ENCODE assay signal across 34 cellular contexts in genomic region chr9:134966697-134967546, GRCh38. TPM values are rescaled to one million over a fixed set of nuclear protein-coding genes. Genes with fewer than 3 reads are reported as not detected.
A peak's percentile ranks its signal among the peaks of the same experiment; 100 is the strongest.
DNase-seq lines count a peak whose midpoint lies in the region; ATAC-seq, FAIRE-seq and TF ChIP-seq lines count a peak whose summit lies in the region.
"Had no signal": no experiment of that assay in that cellular context is flagged by ENCODE, and none has a peak within 500 bp of the region (broad histone marks: within the 10 kb centered on the region; RNA-seq: fewer than 3 reads in every experiment).

No MANE protein-coding gene starts in this region.

- no peaks in the 10 kb centered on the region for H3K4me1 Mint-ChIP-seq in activated naive CD4-positive, alpha-beta T cell treated with anti-CD3 and anti-CD28 coated beads, Interleukin-2, amount 10 ng/mL, durations not matched to agents 7 days and 5 days
- H3K4me1 Mint-ChIP-seq: CD4-positive, CD25-positive, alpha-beta regulatory T cell; central memory CD8-positive, alpha-beta T cell; IgD-negative memory B cell; stimulated activated naive B cell treated with anti-CD40 and anti-IgM and Interleukin-4, amounts not matched to agents 10 μg/mL and 1 μg/mL and 100 μg/mL, for 72 hours had no signal

- no peak overlapping the region for H3K4me2 ChIP-seq in osteoblast (ENCODE audit: insufficient read depth, low read length)

- no peaks in the 10 kb centered on the region for H3K9me3 ChIP-seq in kidney (ENCODE audit: control insufficient read depth in 1 of 2, low read length in 2 of 2)
- no peaks in the 10 kb centered on the region for H3K9me3 ChIP-seq in osteoblast (ENCODE audit: low read depth, low read length)
- no peaks in the 10 kb centered on the region for H3K9me3 ChIP-seq in upper lobe of right lung
- H3K9me3 ChIP-seq: esophagus muscularis mucosa, mucosa of descending colon, upper lobe of left lung had no signal

- CTCF ChIA-PET in activated naive CD4-positive, alpha-beta T cell treated with anti-CD3 and anti-CD28 coated beads, Interleukin-2, amount 10 ng/mL, durations not matched to agents 7 days and 5 days (lab: Charles Lee) = no interaction called here

- no peaks in the 10 kb centered on the region for H3K27me3 ChIP-seq in osteoblast (ENCODE audit: insufficient read depth, low read length)
- H3K27me3 ChIP-seq in upper lobe of right lung = peaks cover 15% of the 10 kb centered on the region
- H3K27me3 ChIP-seq: upper lobe of left lung had no signal

- H3K4me3 ChIP-seq in kidney (ENCODE audit: low read length in 2 of 2) (no peak overlapping the region), osteoblast (ENCODE audit: insufficient read depth, low read length) (no peak overlapping the region), upper lobe of right lung (no peak overlapping the region)
- H3K4me3 ChIP-seq: esophagus muscularis mucosa, GM23248, mucosa of descending colon, upper lobe of left lung had no signal

- H3K79me2 ChIP-seq in osteoblast (ENCODE audit: insufficient read depth, low read length) = no peaks in the 10 kb centered on the region

- H3K36me3 ChIP-seq in kidney (ENCODE audit: control insufficient read depth in 1 of 2, insufficient read depth in 2 of 2, low read length in 2 of 2) (no peaks in the 10 kb centered on the region), osteoblast (ENCODE audit: insufficient read depth, low read length) (no peaks in the 10 kb centered on the region), upper lobe of right lung (no peaks in the 10 kb centered on the region)
- H3K36me3 ChIP-seq: esophagus muscularis mucosa, upper lobe of left lung had no signal

- H3K4me1 ChIP-seq in kidney (ENCODE audit: control insufficient read depth in 1 of 2, insufficient read depth in 1 of 2, low read depth in 1 of 2, low read length in 2 of 2) = no peaks in the 10 kb centered on the region
- peaks cover 3% of the 10 kb centered on the region for H3K4me1 ChIP-seq in osteoblast (ENCODE audit: insufficient read depth, low read length)
- H3K4me1 ChIP-seq in upper lobe of right lung = peaks cover 4% of the 10 kb centered on the region

- no peaks in the 10 kb centered on the region for H3K27me3 Mint-ChIP-seq in activated naive CD4-positive, alpha-beta T cell treated with anti-CD3 and anti-CD28 coated beads, Interleukin-2, amount 10 ng/mL, durations not matched to agents 7 days and 5 days
- H3K27me3 Mint-ChIP-seq: CD4-positive, CD25-positive, alpha-beta regulatory T cell had no signal

- TF ChIP-seq CTCF in kidney (IDR thresholded peaks at IDR 0.05; ENCODE audit: borderline replicate concordance, extremely low read depth, insufficient read depth) = no peak
- no peak for TF ChIP-seq CTCF in osteoblast (IDR thresholded peaks at IDR 0.05; ENCODE audit: extremely low read depth, low read depth, low read length)
- TF ChIP-seq CTCF in upper lobe of right lung (IDR thresholded peaks at IDR 0.05) = no peak

- no peaks in the 10 kb centered on the region for H4K20me1 ChIP-seq in osteoblast (ENCODE audit: insufficient read depth, low read length)

- H2AFZ ChIP-seq in osteoblast (ENCODE audit: low read length) = no peak overlapping the region
- H2AFZ ChIP-seq: GM23248 had no signal

- ATAC-seq in upper lobe of right lung (no peak), HG02588 (IDR thresholded peaks at IDR 0.05; ENCODE audit: unreplicated experiment) (no peak), HG03460 (IDR thresholded peaks at IDR 0.05; ENCODE audit: unreplicated experiment) (no peak)
- ATAC-seq: activated CD8-positive, alpha-beta T cell treated with anti-CD3 and anti-CD28 coated beads, Interleukin-2, amount 10 ng/mL, durations not matched to agents 7 days and 5 days; mucosa of descending colon; Panc1; stimulated activated naive B cell treated with anti-CD40 and anti-IgM and Interleukin-4, amounts not matched to agents 10 μg/mL and 1 μg/mL and 100 μg/mL, for 72 hours had no signal

- peak; percentile 13 for DNase-seq in activated naive CD4-positive, alpha-beta T cell treated with anti-CD3 and anti-CD28 coated beads, Interleukin-2, amount 10 ng/mL, durations not matched to agents 7 days and 5 days
- DNase-seq in activated naive CD4-positive, alpha-beta T cell (lab: John Stamatoyannopoulos, UW) = no peak
- peak; percentile 65 for DNase-seq in kidney
- DNase-seq in osteoblast (ENCODE audit: insufficient read length, low spot score, missing footprints) = peak; percentile 68
- DNase-seq in upper lobe of right lung = peak; percentile 49
- DNase-seq in NCI-H82 treated with DMSO at 0.1 percent for 48 hours (lab: John Stamatoyannopoulos, UW; ENCODE audit: unreplicated experiment) = no peak
- DNase-seq: activated CD4-positive, alpha-beta T cell treated with anti-CD3 and anti-CD28 coated beads for 4 hours; activated CD8-positive, alpha-beta T cell treated with anti-CD3 and anti-CD28 coated beads, Interleukin-2, amount 10 ng/mL, durations not matched to agents 7 days and 5 days; activated T-cell treated with anti-CD3 and anti-CD28 coated beads for 4 hours; Calu3; CD4-positive, CD25-positive, alpha-beta regulatory T cell; dermis blood vessel endothelial cell; DND-41; GM23248; mucosa of descending colon; MV-4-11; NCI-H1436; NCI-H345; SIG-M5; stimulated activated naive B cell treated with anti-CD40 and anti-IgM and Interleukin-4, amounts not matched to agents 10 μg/mL and 1 μg/mL and 100 μg/mL, for 72 hours; substantia nigra had no signal

- H3K36me3 Mint-ChIP-seq in activated naive CD4-positive, alpha-beta T cell treated with anti-CD3 and anti-CD28 coated beads, Interleukin-2, amount 10 ng/mL, durations not matched to agents 7 days and 5 days = no peaks in the 10 kb centered on the region
- H3K36me3 Mint-ChIP-seq: CD4-positive, CD25-positive, alpha-beta regulatory T cell; IgD-negative memory B cell; stimulated activated naive B cell treated with anti-CD40 and anti-IgM and Interleukin-4, amounts not matched to agents 10 μg/mL and 1 μg/mL and 100 μg/mL, for 72 hours had no signal

- H3K27ac ChIP-seq in kidney (ENCODE audit: low read depth in 2 of 2, low read length in 2 of 2) (no peak overlapping the region), osteoblast (ENCODE audit: low read depth, low read length) (no peak overlapping the region), upper lobe of right lung (no peak overlapping the region)
- H3K27ac ChIP-seq: esophagus muscularis mucosa, GM23248, upper lobe of left lung had no signal

- no peak for FAIRE-seq in kidney (lab: Jason Lieb, UNC)
- FAIRE-seq: A204.1 had no signal

- H3K9ac ChIP-seq in kidney (ENCODE audit: low read length in 2 of 2) = no peak overlapping the region
- H3K9ac ChIP-seq: GM23248 had no signal

- intact Hi-C loops in kidney (cut with DNase I) = no loop called here
- intact Hi-C loops in upper lobe of right lung (cut with DNase I) = no loop called here

- no peak overlapping the region for H3K4me3 Mint-ChIP-seq in activated naive CD4-positive, alpha-beta T cell treated with anti-CD3 and anti-CD28 coated beads, Interleukin-2, amount 10 ng/mL, durations not matched to agents 7 days and 5 days
- H3K4me3 Mint-ChIP-seq: activated CD8-positive, alpha-beta T cell treated with anti-CD3 and anti-CD28 coated beads, Interleukin-2, amount 10 ng/mL, durations not matched to agents 7 days and 5 days; CD4-positive, CD25-positive, alpha-beta regulatory T cell; central memory CD8-positive, alpha-beta T cell; IgD-negative memory B cell; neural crest cell; stimulated activated naive B cell treated with anti-CD40 and anti-IgM and Interleukin-4, amounts not matched to agents 10 μg/mL and 1 μg/mL and 100 μg/mL, for 72 hours had no signal

- H3K27ac Mint-ChIP-seq in activated naive CD4-positive, alpha-beta T cell treated with anti-CD3 and anti-CD28 coated beads, Interleukin-2, amount 10 ng/mL, durations not matched to agents 7 days and 5 days = no peak overlapping the region
- H3K27ac Mint-ChIP-seq: activated CD8-positive, alpha-beta T cell treated with anti-CD3 and anti-CD28 coated beads, Interleukin-2, amount 10 ng/mL, durations not matched to agents 7 days and 5 days; CD4-positive, CD25-positive, alpha-beta regulatory T cell; IgD-negative memory B cell; progenitor cell of endocrine pancreas; stimulated activated naive B cell treated with anti-CD40 and anti-IgM and Interleukin-4, amounts not matched to agents 10 μg/mL and 1 μg/mL and 100 μg/mL, for 72 hours had no signal

- H3K9me3 Mint-ChIP-seq in activated naive CD4-positive, alpha-beta T cell treated with anti-CD3 and anti-CD28 coated beads, Interleukin-2, amount 10 ng/mL, durations not matched to agents 7 days and 5 days = no peaks in the 10 kb centered on the region
- H3K9me3 Mint-ChIP-seq: CD4-positive, CD25-positive, alpha-beta regulatory T cell; central memory CD8-positive, alpha-beta T cell; IgD-negative memory B cell; neural crest cell; stimulated activated naive B cell treated with anti-CD40 and anti-IgM and Interleukin-4, amounts not matched to agents 10 μg/mL and 1 μg/mL and 100 μg/mL, for 72 hours had no signal

RNA-seq across cellular contexts. Expression of gene FCN1, which starts 49.2 kb away (rescaled TPM):
- total RNA-seq in kidney = 13.0 TPM
- polyA plus RNA-seq in kidney (ENCODE audit: insufficient read depth, low read depth, low replicate concordance) = 3.2 TPM
- total RNA-seq in osteoblast = not detected in 2 replicates
- total RNA-seq in upper lobe of right lung = 63.0 TPM
- total RNA-seq: activated CD8-positive, alpha-beta T cell treated with anti-CD3 and anti-CD28 coated beads, Interleukin-2, amount 10 ng/mL, durations not matched to agents 7 days and 5 days; Calu3; CD4-positive, CD25-positive, alpha-beta regulatory T cell; dermis blood vessel endothelial cell; GM23248; HT-29; kidney epithelial cell; lung microvascular endothelial cell; neural crest cell; progenitor cell of endocrine pancreas had no signal
- polyA plus RNA-seq: GM23248 had no signal

Comparison
In these comparisons a context has a peak if more than half of its experiments do, and no peak if none do; other contexts are left out.
1. DNase-seq: peak in activated naive CD4-positive, alpha-beta T cell treated with anti-CD3 and anti-CD28 coated beads, Interleukin-2, amount 10 ng/mL, durations not matched to agents 7 days and 5 days (single experiment), kidney (single experiment), osteoblast (single experiment) and upper lobe of right lung (single experiment); none in activated naive CD4-positive, alpha-beta T cell (0 of 4) and NCI-H82 treated with DMSO at 0.1 percent for 48 hours (single experiment).
2. RNA of gene FCN1, which starts 49.2 kb away (total RNA-seq): 63.0 TPM in upper lobe of right lung (single experiment) and 13.0 TPM in kidney (single experiment); not detected in osteoblast; every median in the first group is over 10 times any median in the second.